28 cellular contexts compared by ENCODE assay signal in genomic region chr10:73281097-73281496, GRCh38.
"Had no signal": no experiment of that assay in that cellular context is flagged by ENCODE, and none has a peak within 500 bp of the region (broad histone marks: within the 10 kb centered on the region; RNA-seq: fewer than 3 reads in every experiment).

No MANE protein-coding gene starts in this region.

- H3K36me3 ChIP-seq: colonic mucosa, esophagus muscularis mucosa, esophagus squamous epithelium, gastrocnemius medialis, gastroesophageal sphincter, heart left ventricle, heart right ventricle had no signal

- FAIRE-seq: colon, endometrium, endothelial cell of umbilical vein, frontal cortex had no signal

- H3K27me3 ChIP-seq: colonic mucosa, dorsolateral prefrontal cortex, esophagus muscularis mucosa, esophagus squamous epithelium, gastrocnemius medialis, gastroesophageal sphincter, heart left ventricle, heart right ventricle had no signal

- ATAC-seq: effector memory CD8-positive, alpha-beta T cell; esophagus mucosa; foreskin keratinocyte; gastrocnemius medialis; gastroesophageal sphincter; heart left ventricle; heart right ventricle had no signal

- H3K4me1 ChIP-seq: colonic mucosa, esophagus muscularis mucosa, esophagus squamous epithelium, gastrocnemius medialis, gastroesophageal sphincter, heart left ventricle, heart right ventricle had no signal

- H3K9me3 ChIP-seq: colonic mucosa, esophagus muscularis mucosa, esophagus squamous epithelium, gastrocnemius medialis, gastroesophageal sphincter, heart left ventricle had no signal

- H3K4me3 ChIP-seq: colonic mucosa, coronary artery, dorsolateral prefrontal cortex, esophagus muscularis mucosa, esophagus squamous epithelium, gastrocnemius medialis, gastroesophageal sphincter, heart left ventricle, heart right ventricle had no signal

- H3K27ac ChIP-seq: colonic mucosa, coronary artery, dorsolateral prefrontal cortex, epithelial cell of prostate, esophagus muscularis mucosa, esophagus squamous epithelium, foreskin keratinocyte, gastrocnemius medialis, gastroesophageal sphincter, heart left ventricle, heart right ventricle had no signal

- DNase-seq: colonic mucosa; cortex of kidney; dermis blood vessel endothelial cell; dorsolateral prefrontal cortex; effector CD4-positive, alpha-beta T cell; effector CD8-positive, alpha-beta T cell; effector memory CD4-positive, alpha-beta T cell; effector memory CD8-positive, alpha-beta T cell; endodermal cell; erythroblast; esophagus squamous epithelium; foreskin fibroblast; foreskin keratinocyte; foreskin melanocyte; gastrocnemius medialis; glutamatergic neuron; head of caudate nucleus; heart left ventricle; heart right ventricle had no signal
